2 cellular contexts compared by ENCODE assay signal in genomic region chr11:65931773-65932557, GRCh38.
TF ChIP-seq lines count a peak whose summit lies in the region.

No MANE protein-coding gene starts in this region.

TF ChIP-seq in GM23338, 12 proteins besides CTCF, POLR2A, EP300 and RAD21 (continued from another document):
- TF ChIP-seq EZH2phosphoT487 (IDR thresholded peaks at IDR 0.05; ENCODE audit: unreplicated experiment), result no peak
- no peak for TF ChIP-seq POLR2AphosphoS5 (IDR thresholded peaks at IDR 0.05; ENCODE audit: low read depth)

TF ChIP-seq in WTC11, 78 proteins besides CTCF, POLR2A, EP300 and RAD21 (continued from another document):
- TF ChIP-seq, protein P1, sequence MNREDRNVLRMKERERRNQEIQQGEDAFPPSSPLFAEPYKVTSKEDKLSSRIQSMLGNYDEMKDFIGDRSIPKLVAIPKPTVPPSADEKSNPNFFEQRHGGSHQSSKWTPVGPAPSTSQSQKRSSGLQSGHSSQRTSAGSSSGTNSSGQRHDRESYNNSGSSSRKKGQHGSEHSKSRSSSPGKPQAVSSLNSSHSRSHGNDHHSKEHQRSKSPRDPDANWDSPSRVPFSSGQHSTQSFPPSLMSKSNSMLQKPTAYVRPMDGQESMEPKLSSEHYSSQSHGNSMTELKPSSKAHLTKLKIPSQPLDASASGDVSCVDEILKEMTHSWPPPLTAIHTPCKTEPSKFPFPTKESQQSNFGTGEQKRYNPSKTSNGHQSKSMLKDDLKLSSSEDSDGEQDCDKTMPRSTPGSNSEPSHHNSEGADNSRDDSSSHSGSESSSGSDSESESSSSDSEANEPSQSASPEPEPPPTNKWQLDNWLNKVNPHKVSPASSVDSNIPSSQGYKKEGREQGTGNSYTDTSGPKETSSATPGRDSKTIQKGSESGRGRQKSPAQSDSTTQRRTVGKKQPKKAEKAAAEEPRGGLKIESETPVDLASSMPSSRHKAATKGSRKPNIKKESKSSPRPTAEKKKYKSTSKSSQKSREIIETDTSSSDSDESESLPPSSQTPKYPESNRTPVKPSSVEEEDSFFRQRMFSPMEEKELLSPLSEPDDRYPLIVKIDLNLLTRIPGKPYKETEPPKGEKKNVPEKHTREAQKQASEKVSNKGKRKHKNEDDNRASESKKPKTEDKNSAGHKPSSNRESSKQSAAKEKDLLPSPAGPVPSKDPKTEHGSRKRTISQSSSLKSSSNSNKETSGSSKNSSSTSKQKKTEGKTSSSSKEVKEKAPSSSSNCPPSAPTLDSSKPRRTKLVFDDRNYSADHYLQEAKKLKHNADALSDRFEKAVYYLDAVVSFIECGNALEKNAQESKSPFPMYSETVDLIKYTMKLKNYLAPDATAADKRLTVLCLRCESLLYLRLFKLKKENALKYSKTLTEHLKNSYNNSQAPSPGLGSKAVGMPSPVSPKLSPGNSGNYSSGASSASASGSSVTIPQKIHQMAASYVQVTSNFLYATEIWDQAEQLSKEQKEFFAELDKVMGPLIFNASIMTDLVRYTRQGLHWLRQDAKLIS (CRISPR knock-in tag; IDR thresholded peaks at IDR 0.05; ENCODE audit: borderline replicate concordance), result no peak
- no peak for TF ChIP-seq OVOL2 (CRISPR knock-in tag; IDR thresholded peaks at IDR 0.05; ENCODE audit: borderline replicate concordance)
